In the genomic region with DNA sequence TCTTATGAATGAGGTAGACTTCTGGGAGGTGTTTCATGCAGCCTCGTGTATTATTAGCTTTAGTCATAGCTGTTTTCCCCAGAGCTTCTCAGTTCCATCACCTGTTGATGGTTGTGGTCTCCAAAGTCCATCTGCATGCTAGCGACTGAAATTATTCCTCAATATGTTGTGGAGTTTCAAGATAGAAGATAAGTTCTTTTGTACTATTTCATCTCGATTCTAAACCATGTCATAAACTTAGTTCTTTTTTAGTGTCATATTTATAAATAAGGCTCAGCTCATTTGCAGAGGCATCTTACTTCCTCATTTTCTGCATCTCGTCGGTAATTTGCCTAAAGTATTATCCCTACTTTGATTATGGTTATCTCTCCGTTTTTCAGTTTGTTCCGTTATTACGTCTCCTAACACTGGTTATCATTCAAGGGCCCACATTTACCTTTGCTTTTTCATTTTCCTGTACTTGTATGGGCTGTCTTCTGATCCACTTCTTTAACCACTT, we compare ENCODE assay signal across 13 cellular contexts.
DNase-seq lines count a peak whose midpoint lies in the region; ATAC-seq, FAIRE-seq and TF ChIP-seq lines count a peak whose summit lies in the region.
"Had no signal": no experiment of that assay in that cellular context is flagged by ENCODE, and none has a peak within 500 bp of the region (broad histone marks: within the 10 kb centered on the region; RNA-seq: fewer than 3 reads in every experiment).

No MANE protein-coding gene starts in this region.

- H3K27me3 Mint-ChIP-seq in CD8-positive, alpha-beta T cell (ENCODE audit: low read depth), result no peaks in the 10 kb centered on the region
- H3K27me3 Mint-ChIP-seq: activated CD8-positive, alpha-beta memory T cell treated with anti-CD3 and anti-CD28 coated beads, Interleukin-2, amount 10 ng/mL, durations not matched to agents 7 days and 5 days; T-helper 17 cell had no signal

- no peaks in the 10 kb centered on the region for H3K4me1 Mint-ChIP-seq in CD8-positive, alpha-beta T cell (ENCODE audit: low read depth)
- H3K4me1 Mint-ChIP-seq: activated CD8-positive, alpha-beta memory T cell treated with anti-CD3 and anti-CD28 coated beads, Interleukin-2, amount 10 ng/mL, durations not matched to agents 7 days and 5 days had no signal

- H3K4me3 Mint-ChIP-seq in CD8-positive, alpha-beta T cell, result no peak overlapping the region
- H3K4me3 Mint-ChIP-seq: activated CD8-positive, alpha-beta memory T cell treated with anti-CD3 and anti-CD28 coated beads, Interleukin-2, amount 10 ng/mL, durations not matched to agents 7 days and 5 days; T-helper 17 cell had no signal

- H3K4me1 ChIP-seq in CD8-positive, alpha-beta T cell (ENCODE audit: insufficient read depth, low read length), result no peaks in the 10 kb centered on the region
- H3K4me1 ChIP-seq: spleen had no signal

- FAIRE-seq in GM12891 (lab: Jason Lieb, UNC) (peak; percentile 86), D721Med (lab: Jason Lieb, UNC) (no peak)
- FAIRE-seq: astrocyte had no signal

- TF ChIP-seq POLR2A in GM12891 (IDR thresholded peaks at IDR 0.05; ENCODE audit: low read depth, low read length), result no peak

- H3K9me3 ChIP-seq in CD8-positive, alpha-beta T cell (ENCODE audit: low read length), result no peaks in the 10 kb centered on the region
- H3K9me3 ChIP-seq: spleen had no signal

- H3K9me3 Mint-ChIP-seq in CD8-positive, alpha-beta T cell, result no peaks in the 10 kb centered on the region

- no peaks in the 10 kb centered on the region for H3K27me3 ChIP-seq in CD8-positive, alpha-beta T cell (ENCODE audit: insufficient read depth, low read length)
- H3K27me3 ChIP-seq: spleen had no signal

- no peak overlapping the region for H3K27ac Mint-ChIP-seq in CD8-positive, alpha-beta T cell
- H3K27ac Mint-ChIP-seq: activated CD8-positive, alpha-beta memory T cell treated with anti-CD3 and anti-CD28 coated beads, Interleukin-2, amount 10 ng/mL, durations not matched to agents 7 days and 5 days; T-helper 17 cell had no signal

- H3K36me3 ChIP-seq in CD8-positive, alpha-beta T cell (ENCODE audit: insufficient read depth, low read length), result peaks cover 5% of the 10 kb centered on the region

- no peak overlapping the region for H3K4me3 ChIP-seq in CD8-positive, alpha-beta T cell (ENCODE audit: low read depth, low read length)
- H3K4me3 ChIP-seq: spleen had no signal

- no peak for TF ChIP-seq CTCF in D721Med (IDR thresholded peaks at IDR 0.05; ENCODE audit: insufficient read depth, missing control alignments)
- no peak for TF ChIP-seq CTCF in CD8-positive, alpha-beta T cell (IDR thresholded peaks at IDR 0.05)

- ATAC-seq in GM19372 (IDR thresholded peaks at IDR 0.05; ENCODE audit: low read depth, unreplicated experiment) (peak; percentile 54), HG02763 (IDR thresholded peaks at IDR 0.05; ENCODE audit: unreplicated experiment) (peak; percentile 72), HG03521 (IDR thresholded peaks at IDR 0.05; ENCODE audit: unreplicated experiment) (peak; percentile 53), sciatic nerve (no peak)
- no peak for ATAC-seq in CD8-positive, alpha-beta T cell
- ATAC-seq: activated CD8-positive, alpha-beta memory T cell treated with anti-CD3 and anti-CD28 coated beads, Interleukin-2, amount 10 ng/mL, durations not matched to agents 7 days and 5 days; T-helper 17 cell had no signal

- POLR2A ChIA-PET in CD8-positive, alpha-beta T cell (lab: Charles Lee), result no interaction called here

- H3K27ac ChIP-seq in caudate nucleus (ENCODE audit: low read depth, low read length), result no peak overlapping the region
- no peak overlapping the region for H3K27ac ChIP-seq in CD8-positive, alpha-beta T cell (ENCODE audit: low read depth, low read length)
- H3K27ac ChIP-seq: spleen had no signal

- CTCF ChIA-PET in CD8-positive, alpha-beta T cell (lab: Charles Lee), result no interaction called here

- no peak for DNase-seq in GM12891 (ENCODE audit: insufficient read length, low spot score)
- DNase-seq in D721Med (ENCODE audit: insufficient read length, low spot score), result no peak
- DNase-seq in caudate nucleus (lab: John Stamatoyannopoulos, UW), result no peak
- no peak for DNase-seq in sciatic nerve (ENCODE audit: low spot score)
- DNase-seq in CD8-positive, alpha-beta T cell, result no peak
- DNase-seq: activated CD8-positive, alpha-beta memory T cell treated with anti-CD3 and anti-CD28 coated beads, Interleukin-2, amount 10 ng/mL, durations not matched to agents 7 days and 5 days; NCI-H1048; spleen; T-helper 17 cell had no signal

- peaks cover 65% of the 10 kb centered on the region for H3K36me3 Mint-ChIP-seq in CD8-positive, alpha-beta T cell

- intact Hi-C loops in sciatic nerve (cut with DNase I), result no loop called here
- intact Hi-C loops in CD8-positive, alpha-beta T cell (cut with DNase I, micrococcal nuclease), result loop anchor here in 1 of 2 experiments (10.0 kb wide), 1 partner anchor 171 kb away; no protein-coding TSS in a partner anchor

TF ChIP-seq in GM12891, 5 proteins besides CTCF, POLR2A, EP300 and RAD21:
- TF ChIP-seq POU2F2 (IDR thresholded peaks at IDR 0.05; ENCODE audit: low read depth, low read length) (0 out of 2 replicates have a peak, but pooled peaks have one; percentile 41), TAF1 (IDR thresholded peaks at IDR 0.05; ENCODE audit: low read depth, low read length) (no peak), POLR2AphosphoS5 (IDR thresholded peaks at IDR 0.05; ENCODE audit: low read depth, low read length) (no peak), PAX5 (IDR thresholded peaks at IDR 0.05; ENCODE audit: insufficient read depth, low read length, severe bottlenecking) (no peak), SPI1 (IDR thresholded peaks at IDR 0.05; ENCODE audit: low read depth, low read length) (0 out of 2 replicates have a peak, but pooled peaks have one; percentile 25)

Comparison
In these comparisons a context has a peak if more than half of its experiments do, and no peak if none do; other contexts are left out.
1. ATAC-seq: peak in GM19372 (single experiment), HG02763 (single experiment) and HG03521 (single experiment); none in sciatic nerve (single experiment) and CD8-positive, alpha-beta T cell (single experiment).